ENCODE assay signal across 17 cellular contexts in genomic region chr2:97067279-97068004, GRCh38. TPM values are rescaled to one million over a fixed set of nuclear protein-coding genes. Genes with fewer than 3 reads are reported as not detected.
DNase-seq lines count a peak whose midpoint lies in the region; ATAC-seq and TF ChIP-seq lines count a peak whose summit lies in the region.
"Had no signal": no experiment of that assay in that cellular context is flagged by ENCODE, and none has a peak within 500 bp of the region (broad histone marks: within the 10 kb centered on the region; RNA-seq: fewer than 3 reads in every experiment).

No MANE protein-coding gene starts in this region.

- CTCF ChIA-PET in naive thymus-derived CD4-positive, alpha-beta T cell (lab: Charles Lee): interaction anchor here (0.6 kb wide), 1 partner anchor 708 kb away, joined by 3 read pairs; no protein-coding TSS in a partner anchor

- H3K4me2 ChIP-seq in osteoblast (ENCODE audit: insufficient read depth, low read length): no peak overlapping the region
- H3K4me2 ChIP-seq: PC-9 had no signal

- no peaks in the 10 kb centered on the region for H3K27me3 ChIP-seq in naive thymus-derived CD4-positive, alpha-beta T cell (ENCODE audit: control insufficient read depth in 2 of 2, insufficient read depth in 2 of 2, low read length in 2 of 2)
- H3K27me3 ChIP-seq in upper lobe of right lung (no peaks in the 10 kb centered on the region), osteoblast (ENCODE audit: insufficient read depth, low read length) (no peaks in the 10 kb centered on the region)

- POLR2A ChIA-PET in naive thymus-derived CD4-positive, alpha-beta T cell (lab: Charles Lee): no interaction called here

- H3K79me2 ChIP-seq in osteoblast (ENCODE audit: insufficient read depth, low read length): no peaks in the 10 kb centered on the region

- no peak overlapping the region for H3K4me3 Mint-ChIP-seq in naive thymus-derived CD4-positive, alpha-beta T cell

- no peaks in the 10 kb centered on the region for H3K9me3 ChIP-seq in naive thymus-derived CD4-positive, alpha-beta T cell (ENCODE audit: control insufficient read depth in 2 of 3, low read length in 3 of 3)
- H3K9me3 ChIP-seq in upper lobe of right lung (no peaks in the 10 kb centered on the region), osteoblast (ENCODE audit: low read depth, low read length) (no peaks in the 10 kb centered on the region)

- peaks cover 6 to 34% (median 17%) of the 10 kb centered on the region in 5 donors for H3K27me3 Mint-ChIP-seq in naive thymus-derived CD4-positive, alpha-beta T cell

- no peaks in the 10 kb centered on the region for H3K4me1 Mint-ChIP-seq in naive thymus-derived CD4-positive, alpha-beta T cell

- no peaks in the 10 kb centered on the region for H3K36me3 ChIP-seq in naive thymus-derived CD4-positive, alpha-beta T cell (ENCODE audit: control insufficient read depth in 2 of 3, insufficient read depth in 3 of 3, low read length in 3 of 3)
- H3K36me3 ChIP-seq in upper lobe of right lung: no peaks in the 10 kb centered on the region
- H3K36me3 ChIP-seq in osteoblast (ENCODE audit: insufficient read depth, low read length): no peaks in the 10 kb centered on the region

- intact Hi-C loops in Right ventricle myocardium superior (cut with DNase I) (no loop called here), cardiac septum (cut with DNase I) (no loop called here), upper lobe of right lung (cut with DNase I) (no loop called here)
- intact Hi-C loops in naive thymus-derived CD4-positive, alpha-beta T cell (cut with micrococcal nuclease): no loop called here

- no peaks in the 10 kb centered on the region for H4K20me1 ChIP-seq in osteoblast (ENCODE audit: insufficient read depth, low read length)

- H2AFZ ChIP-seq in osteoblast (ENCODE audit: low read length): no peak overlapping the region
- H2AFZ ChIP-seq: PC-9 had no signal

- no peak overlapping the region for H3K27ac Mint-ChIP-seq in naive thymus-derived CD4-positive, alpha-beta T cell

- H3K27ac ChIP-seq in naive thymus-derived CD4-positive, alpha-beta T cell (ENCODE audit: low read depth, low read length): no peak overlapping the region
- H3K27ac ChIP-seq in upper lobe of right lung (no peak overlapping the region), osteoblast (ENCODE audit: low read depth, low read length) (no peak overlapping the region)
- H3K27ac ChIP-seq: C4-2B, PC-9, SK-N-MC had no signal

- TF ChIP-seq CTCF in upper lobe of right lung (IDR thresholded peaks at IDR 0.05): no peak
- TF ChIP-seq CTCF in osteoblast (IDR thresholded peaks at IDR 0.05; ENCODE audit: extremely low read depth, low read depth, low read length): no peak

- no peaks in the 10 kb centered on the region for H3K36me3 Mint-ChIP-seq in naive thymus-derived CD4-positive, alpha-beta T cell

- H3K9me3 Mint-ChIP-seq in naive thymus-derived CD4-positive, alpha-beta T cell: peaks cover 0 to 2% (median 0%) of the 10 kb centered on the region in 11 donors

- ATAC-seq in Right ventricle myocardium superior (ENCODE audit: poor library complexity) (peak; percentile 38), esophagus mucosa (peak; percentile 43), upper lobe of right lung (peak; percentile 65), GM18511 (IDR thresholded peaks at IDR 0.05; ENCODE audit: unreplicated experiment) (no peak), HG03139 (IDR thresholded peaks at IDR 0.05; ENCODE audit: unreplicated experiment) (no peak)
- ATAC-seq in naive thymus-derived CD4-positive, alpha-beta T cell: peak; percentile 8
- ATAC-seq: GM12878 had no signal

- DNase-seq in Right ventricle myocardium superior: no peak
- DNase-seq in cardiac septum (ENCODE audit: low spot score): no peak
- no peak for DNase-seq in naive thymus-derived CD4-positive, alpha-beta T cell
- no peak for DNase-seq in upper lobe of right lung
- no peak for DNase-seq in osteoblast (ENCODE audit: insufficient read length, low spot score, missing footprints)
- DNase-seq: GDM1, NCI-H1930, NCI-H2171 treated with DMSO at 0.1 percent for 48 hours, NCI-H446 treated with DMSO at 0.1 percent for 48 hours, NCI-H748 treated with DMSO at 0.1 percent for 48 hours, PC-9 had no signal

- no peaks in the 10 kb centered on the region for H3K4me1 ChIP-seq in naive thymus-derived CD4-positive, alpha-beta T cell (ENCODE audit: control insufficient read depth in 2 of 2, insufficient read depth in 2 of 2, low read length in 2 of 2)
- H3K4me1 ChIP-seq in upper lobe of right lung (no peaks in the 10 kb centered on the region), osteoblast (ENCODE audit: insufficient read depth, low read length) (no peaks in the 10 kb centered on the region)

- H3K4me3 ChIP-seq in naive thymus-derived CD4-positive, alpha-beta T cell (ENCODE audit: low read length): no peak overlapping the region
- no peak overlapping the region for H3K4me3 ChIP-seq in upper lobe of right lung
- no peak overlapping the region for H3K4me3 ChIP-seq in osteoblast (ENCODE audit: insufficient read depth, low read length)
- H3K4me3 ChIP-seq: GM12878, PC-9, SK-N-MC had no signal

RNA-seq across cellular contexts. Expression of gene FAHD2B, which starts 27.2 kb away (rescaled TPM):
- total RNA-seq in Right ventricle myocardium superior (31.8 TPM), cardiac septum (19.3 TPM), esophagus mucosa (5.6 TPM), upper lobe of right lung (12.2 TPM), osteoblast (1.1 and 1.2 TPM in 2 replicates)
- 10 to 100 TPM; 11.5 to 24.8 (median 14.8) TPM for total RNA-seq in naive thymus-derived CD4-positive, alpha-beta T cell
- 10 to 100 TPM; 12.8 to 14.6 TPM for polyA plus RNA-seq in naive thymus-derived CD4-positive, alpha-beta T cell

RNA-seq across cellular contexts. Expression of gene ANKRD36, which starts 45.5 kb away (rescaled TPM):
- 5.3 TPM for total RNA-seq in Right ventricle myocardium superior
- 6.5 TPM for total RNA-seq in cardiac septum
- 8.1 TPM for total RNA-seq in esophagus mucosa
- total RNA-seq in naive thymus-derived CD4-positive, alpha-beta T cell: 10 to 100 TPM; 51.5 to 76.3 (median 58.0) TPM
- 10 to 100 TPM in 1 of 2 donors, 1 to 10 TPM in 1; 6.9 to 11.4 TPM for polyA plus RNA-seq in naive thymus-derived CD4-positive, alpha-beta T cell
- 21.0 TPM for total RNA-seq in upper lobe of right lung
- 27.9 and 35.9 TPM in 2 replicates for total RNA-seq in osteoblast

Comparison
In these comparisons a context has a peak if more than half of its experiments do, and no peak if none do; other contexts are left out.
1. ATAC-seq: peak in Right ventricle myocardium superior (single experiment), esophagus mucosa (single experiment), naive thymus-derived CD4-positive, alpha-beta T cell (single experiment) and upper lobe of right lung (single experiment); none in GM18511 (single experiment) and HG03139 (single experiment).